ENCODE assay signal across 8 cellular contexts in genomic region chr1:184386271-184387068, GRCh38. TPM values are rescaled to one million over a fixed set of nuclear protein-coding genes. Genes with fewer than 3 reads are reported as not detected.
A peak's percentile ranks its signal among the peaks of the same experiment; 100 is the strongest.
DNase-seq lines count a peak whose midpoint lies in the region; ATAC-seq and TF ChIP-seq lines count a peak whose summit lies in the region.

Gene C1orf21 (plus strand): TSS chr1:184387029. CDS start chr1:184477510, 90,481 bp downstream.

- DNase-seq in CD4-positive, CD25-positive, alpha-beta regulatory T cell, result peak; percentile 18 to 68 (median 34)
- DNase-seq in HS-5 (ENCODE audit: low read depth) (peak; percentile 42), activated T-cell treated with anti-CD3 and anti-CD28 coated beads for 48 hours (ENCODE audit: low read depth) (peak; percentile 74), epithelial cell of proximal tubule (ENCODE audit: low read depth) (no peak), mucosa of descending colon (peak; percentile 91 to 93 (median 91))
- DNase-seq in stimulated activated CD8-positive, alpha-beta memory T cell treated with anti-CD3 and anti-CD28 coated beads, Interleukin-2, amount 100 ng/mL, for 48 hours (ENCODE audit: low read depth in 2 of 2), result peak; percentile 63 to 71

- no peak for TF ChIP-seq CTCF in OCI-LY1 (IDR thresholded peaks at IDR 0.05; ENCODE audit: low read length)
- TF ChIP-seq CTCF in epithelial cell of proximal tubule (conservative IDR thresholded peaks at IDR 0.05; ENCODE audit: low read depth, low read length), result no peak
- TF ChIP-seq CTCF in mucosa of descending colon (IDR thresholded peaks at IDR 0.05), result no peak

- H3K9me2 ChIP-seq in OCI-LY1 (ENCODE audit: low read depth, low read length), result no peaks in the 10 kb centered on the region

- H3K27me3 ChIP-seq in CD4-positive, CD25-positive, alpha-beta regulatory T cell (ENCODE audit: control insufficient read depth, insufficient read depth, low read length), result peaks cover 57% of the 10 kb centered on the region
- peaks cover 4% of the 10 kb centered on the region for H3K27me3 ChIP-seq in OCI-LY1 (ENCODE audit: insufficient read depth, low read length)

- H3K9me3 Mint-ChIP-seq in CD4-positive, CD25-positive, alpha-beta regulatory T cell, result peaks cover 0 to 5% (median 0%) of the 10 kb centered on the region in 7 donors

- no peaks in the 10 kb centered on the region for H3K79me2 ChIP-seq in OCI-LY1 (ENCODE audit: insufficient read depth, low read length)

- peak within 1 kb of the TSS; percentile 58 for H3K9ac ChIP-seq in OCI-LY1 (ENCODE audit: low read length)

- peaks cover 69% of the 10 kb centered on the region for H3K27me3 Mint-ChIP-seq in CD4-positive, CD25-positive, alpha-beta regulatory T cell

- peak; percentile 59 to 68 for ATAC-seq in CD4-positive, CD25-positive, alpha-beta regulatory T cell (ENCODE audit: low read depth in 2 of 2)
- ATAC-seq in GM19463 (IDR thresholded peaks at IDR 0.05; ENCODE audit: unreplicated experiment) (peak; percentile 85), mucosa of descending colon (peak; percentile 97)

- H3K36me3 ChIP-seq in CD4-positive, CD25-positive, alpha-beta regulatory T cell (ENCODE audit: control insufficient read depth, insufficient read depth, low read length), result no peaks in the 10 kb centered on the region
- H3K36me3 ChIP-seq in OCI-LY1 (ENCODE audit: insufficient read depth, low read length), result no peaks in the 10 kb centered on the region
- H3K36me3 ChIP-seq in mucosa of descending colon (ENCODE audit: low read depth), result no peaks in the 10 kb centered on the region

- intact Hi-C loops in mucosa of descending colon (cut with DNase I, micrococcal nuclease), result no loop called here

- H3K4me1 ChIP-seq in CD4-positive, CD25-positive, alpha-beta regulatory T cell (ENCODE audit: control insufficient read depth, insufficient read depth, low read length, poor library complexity, severe bottlenecking), result peaks cover 19% of the 10 kb centered on the region
- H3K4me1 ChIP-seq in OCI-LY1 (ENCODE audit: insufficient read depth, low read length, severe bottlenecking), result peaks cover 17% of the 10 kb centered on the region
- H3K4me1 ChIP-seq in mucosa of descending colon (ENCODE audit: low read depth), result peaks cover 11% of the 10 kb centered on the region

- peak within 1 kb of the TSS; percentile 26 for H3K4me3 ChIP-seq in CD4-positive, CD25-positive, alpha-beta regulatory T cell (ENCODE audit: low read depth, low read length)
- H3K4me3 ChIP-seq in OCI-LY1 (ENCODE audit: low read depth, low read length, poor library complexity, severe bottlenecking) (peak within 1 kb of the TSS; percentile 72), epithelial cell of proximal tubule (ENCODE audit: low read depth, low read length) (peak within 1 kb of the TSS; percentile 69), mucosa of descending colon (peak within 1 kb of the TSS; percentile 82)

- peak within 1 kb of the TSS; percentile 94 for H3K4me2 ChIP-seq in OCI-LY1 (ENCODE audit: low read length)

- peak within 1 kb of the TSS in 1 of 3 donors; percentile 0 for H3K27ac Mint-ChIP-seq in CD4-positive, CD25-positive, alpha-beta regulatory T cell

- no peaks in the 10 kb centered on the region for H3F3A ChIP-seq in OCI-LY1 (ENCODE audit: insufficient read depth, low read length)

- no peaks in the 10 kb centered on the region for H4K20me1 ChIP-seq in OCI-LY1 (ENCODE audit: insufficient read depth, low read length)

- H3K27ac ChIP-seq in CD4-positive, CD25-positive, alpha-beta regulatory T cell (ENCODE audit: insufficient read depth, low read length, poor library complexity, severe bottlenecking), result no peak within 1 kb of the TSS
- H3K27ac ChIP-seq in OCI-LY1 (ENCODE audit: low read depth, low read length, poor library complexity, severe bottlenecking), result no peak within 1 kb of the TSS

- peaks cover 6 to 24% (median 13%) of the 10 kb centered on the region in 4 donors for H3K4me1 Mint-ChIP-seq in CD4-positive, CD25-positive, alpha-beta regulatory T cell

- H3K4me3 Mint-ChIP-seq in CD4-positive, CD25-positive, alpha-beta regulatory T cell, result peak within 1 kb of the TSS; percentile 80 to 91 (median 82)

- peak within 1 kb of the TSS; percentile 97; the same call in 1 of the 2 replicates for H2AFZ ChIP-seq in OCI-LY1 (ENCODE audit: low read length)

- H3K9me3 ChIP-seq in CD4-positive, CD25-positive, alpha-beta regulatory T cell (ENCODE audit: control insufficient read depth in 2 of 2, low read length in 2 of 2), result no peaks in the 10 kb centered on the region
- H3K9me3 ChIP-seq in OCI-LY1 (ENCODE audit: low read length) (no peaks in the 10 kb centered on the region), mucosa of descending colon (no peaks in the 10 kb centered on the region)

- no peaks in the 10 kb centered on the region for H3K36me3 Mint-ChIP-seq in CD4-positive, CD25-positive, alpha-beta regulatory T cell

RNA-seq across cellular contexts. Expression of gene C1orf21, which starts in this region (rescaled TPM):
- 0.59 TPM for total RNA-seq in CD4-positive, CD25-positive, alpha-beta regulatory T cell
- under 1 TPM in 1 of 4 donors, not detected in 3; 0.05 TPM for polyA plus RNA-seq in CD4-positive, CD25-positive, alpha-beta regulatory T cell
- total RNA-seq in epithelial cell of proximal tubule (2.3 and 4.0 TPM in 2 replicates), mucosa of descending colon (100 to 1,000 TPM in 1 of 3 donors, 10 to 100 TPM in 2; 70.9 to 109 (median 96.8) TPM)

Comparison
In these comparisons a context has a peak if more than half of its experiments do, and no peak if none do; other contexts are left out.
1. RNA of gene C1orf21 (total RNA-seq): 70.9 to 109 TPM in mucosa of descending colon; 2.3 to 4.0 TPM in epithelial cell of proximal tubule and 0.59 TPM in CD4-positive, CD25-positive, alpha-beta regulatory T cell (single experiment); every median in the first group is over 10 times any median in the second.
2. Peak in DNase-seq, ATAC-seq and H3K4me3 ChIP-seq in CD4-positive, CD25-positive, alpha-beta regulatory T cell; RNA of the gene not detected or under 1 TPM.
3. H3K4me3 ChIP-seq: peak in every context shown above with its lines; median percentile 82 in mucosa of descending colon; 72 in OCI-LY1; 69 in epithelial cell of proximal tubule; 26 in CD4-positive, CD25-positive, alpha-beta regulatory T cell.
4. Peak in every context shown above with its lines, with median percentiles within 50 percentile points of each other: ATAC-seq.